In the genomic region with DNA sequence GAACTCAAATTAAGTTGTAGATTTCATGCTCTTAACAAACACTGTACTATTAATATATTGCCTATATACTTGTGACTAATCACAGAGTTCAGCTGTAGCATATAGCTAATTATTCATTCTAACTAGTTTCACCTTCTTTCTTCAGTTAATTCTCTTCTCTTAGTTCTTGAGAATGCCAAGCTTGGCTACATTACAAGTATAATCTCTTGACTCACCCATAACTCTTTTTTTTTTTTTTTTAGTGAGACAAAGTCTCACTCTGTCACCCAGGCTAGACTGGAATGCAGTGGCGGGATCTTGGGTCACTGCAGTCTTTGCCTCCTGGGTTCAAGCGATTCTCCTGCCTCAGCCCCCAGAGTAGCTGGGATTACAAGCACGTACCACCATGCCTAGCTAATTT, we compare ENCODE assay signal across 30 cellular contexts. TPM values are rescaled to one million over a fixed set of nuclear protein-coding genes. Genes with fewer than 3 reads are reported as not detected.
A peak's percentile ranks its signal among the peaks of the same experiment; 100 is the strongest.
DNase-seq lines count a peak whose midpoint lies in the region; ATAC-seq, FAIRE-seq and TF ChIP-seq lines count a peak whose summit lies in the region.
"Had no signal": no experiment of that assay in that cellular context is flagged by ENCODE, and none has a peak within 500 bp of the region (broad histone marks: within the 10 kb centered on the region; RNA-seq: fewer than 3 reads in every experiment).

No MANE protein-coding gene starts in this region.

- H3K9me3 Mint-ChIP-seq in MCF 10A (ENCODE audit: unreplicated experiment), result no peaks in the 10 kb centered on the region
- H3K9me3 Mint-ChIP-seq in stimulated activated memory B cell treated with anti-CD40 and anti-IgM and Interleukin-4, amounts not matched to agents 10 μg/mL and 1 μg/mL and 100 μg/mL, for 72 hours, result no peaks in the 10 kb centered on the region
- H3K9me3 Mint-ChIP-seq: CD14-positive monocyte; CD8-positive, alpha-beta memory T cell had no signal

- TF ChIP-seq CTCF in MCF 10A (IDR thresholded peaks at IDR 0.05; ENCODE audit: unreplicated experiment), result no peak
- no peak for TF ChIP-seq CTCF in breast epithelium (IDR thresholded peaks at IDR 0.05)

- peaks cover 20% of the 10 kb centered on the region for H3K4me1 Mint-ChIP-seq in MCF 10A (ENCODE audit: insufficient read depth, unreplicated experiment)
- H3K4me1 Mint-ChIP-seq in stimulated activated memory B cell treated with anti-CD40 and anti-IgM and Interleukin-4, amounts not matched to agents 10 μg/mL and 1 μg/mL and 100 μg/mL, for 72 hours, result peaks cover 44% of the 10 kb centered on the region

- CTCF ChIA-PET in MCF 10A (lab: Yijun Ruan, JAX), result interaction anchor here (0.6 to 0.7 kb wide), 2 partner anchors 14 to 1302 kb away, joined by 3 read pairs; no protein-coding TSS in a partner anchor

- intact Hi-C loops in MCF 10A (cut with micrococcal nuclease) (no loop called here), breast epithelium (cut with DNase I; ENCODE audit: low total_unique reads) (no loop called here)

- no peak for DNase-seq in MCF 10A (ENCODE audit: unreplicated experiment)
- no peak for DNase-seq in breast epithelium (ENCODE audit: low spot score in 2 of 2)
- DNase-seq in astrocyte of the hippocampus (ENCODE audit: low read depth, low spot score), result peak; percentile 64
- no peak for DNase-seq in HPDE6-E6E7 (ENCODE audit: extremely low spot score)
- DNase-seq in amniotic stem cell (lab: John Stamatoyannopoulos, UW), result no peak
- DNase-seq in activated CD8-positive, alpha-beta memory T cell treated with anti-CD3 and anti-CD28 coated beads, Interleukin-2, amount 50 U/mL, for 4 hours, result no peak
- DNase-seq: ACHN; BE2C; Calu3; CD8-positive, alpha-beta memory T cell; DMS79 treated with DMSO at 0.1 percent for 48 hours; GOT3; HCEC 1CT; IMR-90; KG1; NCI-H1048; NCI-H1417; NCI-H1694; NCI-H2029 treated with DMSO at 0.1 percent for 48 hours; NCI-H2227 treated with DMSO at 0.1 percent for 48 hours; NCI-H526 treated with DMSO at 0.1 percent for 48 hours; PC-9; SJCRH30 had no signal

- no peaks in the 10 kb centered on the region for H3K36me3 ChIP-seq in breast epithelium
- H3K36me3 ChIP-seq: BE2C, SJCRH30 had no signal

- POLR2A ChIA-PET in MCF 10A (lab: Yijun Ruan, JAX), result interaction anchor here (0.6 kb wide), 1 partner anchor 21 kb away, joined by 3 read pairs; no protein-coding TSS in a partner anchor

- peak overlapping the region; percentile 57 for H3K27ac Mint-ChIP-seq in MCF 10A (ENCODE audit: low read depth, unreplicated experiment)
- H3K27ac Mint-ChIP-seq in stimulated activated memory B cell treated with anti-CD40 and anti-IgM and Interleukin-4, amounts not matched to agents 10 μg/mL and 1 μg/mL and 100 μg/mL, for 72 hours, result peak overlapping the region; percentile 57
- H3K27ac Mint-ChIP-seq: CD8-positive, alpha-beta memory T cell had no signal

- no peaks in the 10 kb centered on the region for H3K27me3 ChIP-seq in breast epithelium
- H3K27me3 ChIP-seq: BE2C, SJCRH30 had no signal

- ATAC-seq in stimulated activated memory B cell treated with anti-CD40 and anti-IgM and Interleukin-4, amounts not matched to agents 10 μg/mL and 1 μg/mL and 100 μg/mL, for 72 hours, result no peak
- ATAC-seq: Right ventricle myocardium inferior had no signal

- TF ChIP-seq POLR2A in breast epithelium (IDR thresholded peaks at IDR 0.05), result no peak

- BruUV-seq in MCF 10A (replicated peaks; lab: Mats Ljungman, UMichigan), result no TSS peak

- no peaks in the 10 kb centered on the region for H3K36me3 Mint-ChIP-seq in MCF 10A (ENCODE audit: insufficient read depth, unreplicated experiment)
- H3K36me3 Mint-ChIP-seq in stimulated activated memory B cell treated with anti-CD40 and anti-IgM and Interleukin-4, amounts not matched to agents 10 μg/mL and 1 μg/mL and 100 μg/mL, for 72 hours, result peaks cover 15% of the 10 kb centered on the region

- no peak overlapping the region for H3K4me3 Mint-ChIP-seq in MCF 10A (ENCODE audit: unreplicated experiment)
- no peak overlapping the region for H3K4me3 Mint-ChIP-seq in stimulated activated memory B cell treated with anti-CD40 and anti-IgM and Interleukin-4, amounts not matched to agents 10 μg/mL and 1 μg/mL and 100 μg/mL, for 72 hours
- H3K4me3 Mint-ChIP-seq: CD14-positive monocyte; CD8-positive, alpha-beta memory T cell had no signal

- H3K9me3 ChIP-seq in breast epithelium, result no peaks in the 10 kb centered on the region
- H3K9me3 ChIP-seq: BE2C, SJCRH30 had no signal

- FAIRE-seq in islet of Langerhans (lab: Jason Lieb, UNC), result peak; percentile 9
- FAIRE-seq: GM12892, GM19239 had no signal

- H3K4me3 ChIP-seq in breast epithelium, result no peak overlapping the region
- H3K4me3 ChIP-seq: PC-9, SJCRH30 had no signal

- H3K27me3 Mint-ChIP-seq in MCF 10A (ENCODE audit: insufficient read depth, unreplicated experiment), result no peaks in the 10 kb centered on the region
- no peaks in the 10 kb centered on the region for H3K27me3 Mint-ChIP-seq in stimulated activated memory B cell treated with anti-CD40 and anti-IgM and Interleukin-4, amounts not matched to agents 10 μg/mL and 1 μg/mL and 100 μg/mL, for 72 hours
- H3K27me3 Mint-ChIP-seq: CD8-positive, alpha-beta memory T cell had no signal

- no peaks in the 10 kb centered on the region for H3K4me1 ChIP-seq in breast epithelium
- H3K4me1 ChIP-seq: SJCRH30 had no signal

- no peak overlapping the region for H3K27ac ChIP-seq in breast epithelium
- H3K27ac ChIP-seq: 22Rv1, PC-9, SJCRH30 had no signal

RNA-seq across cellular contexts. Expression of gene KLHL5, which starts 5.4 kb away (rescaled TPM):
- total RNA-seq in MCF 10A (2022) (59.2 and 67.7 TPM in 2 replicates), breast epithelium (10 to 100 TPM; 23.0 to 54.9 (median 54.7) TPM)

RNA-seq across cellular contexts. Expression of gene TMEM156, which starts 35.2 kb away (rescaled TPM):
- total RNA-seq in MCF 10A (2022), result 5.3 and 7.0 TPM in 2 replicates
- total RNA-seq in breast epithelium, result 1 to 10 TPM in 2 of 3 donors, under 1 TPM in 1; 0.32 to 7.5 (median 1.0) TPM
- total RNA-seq: Right ventricle myocardium inferior, SJCRH30 had no signal
